ENCODE assay signal across 20 cellular contexts in the genomic region with DNA sequence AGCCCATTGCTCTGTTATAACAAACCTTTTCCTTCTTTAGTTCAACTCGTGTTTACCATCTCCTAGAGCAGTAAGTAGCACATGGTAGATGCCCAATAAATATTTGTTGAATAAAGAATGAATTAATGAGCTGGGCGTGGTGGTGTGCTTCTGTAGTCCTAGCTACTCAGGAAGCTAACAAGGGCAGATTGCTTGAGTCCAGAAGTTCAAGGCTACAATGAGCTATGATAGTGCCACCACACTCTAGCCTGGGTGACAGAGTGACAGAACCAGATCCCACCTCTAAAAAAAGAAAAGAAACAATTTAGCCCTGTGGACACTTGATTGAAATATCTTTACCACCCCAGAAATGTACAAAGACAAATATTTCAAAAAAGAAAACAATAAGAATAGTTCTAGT. TPM values are rescaled to one million over a fixed set of nuclear protein-coding genes. Genes with fewer than 3 reads are reported as not detected.
DNase-seq lines count a peak whose midpoint lies in the region; ATAC-seq, FAIRE-seq and TF ChIP-seq lines count a peak whose summit lies in the region.
"Had no signal": no experiment of that assay in that cellular context is flagged by ENCODE, and none has a peak within 500 bp of the region (broad histone marks: within the 10 kb centered on the region; RNA-seq: fewer than 3 reads in every experiment).

No MANE protein-coding gene starts in this region.

- in situ Hi-C loops in HepG2 (cut with HindIII; ENCODE audit: extremely low pct_ligation_motif_present, low pct_unique_long_range_greater_than_20kb) = no loop called here

- H3K4me1 Mint-ChIP-seq in stimulated activated naive B cell treated with anti-CD40 and anti-IgM and Interleukin-4, amounts not matched to agents 10 μg/mL and 1 μg/mL and 100 μg/mL, for 72 hours = no peaks in the 10 kb centered on the region
- no peaks in the 10 kb centered on the region for H3K4me1 Mint-ChIP-seq in activated CD8-positive, alpha-beta memory T cell treated with anti-CD3 and anti-CD28 coated beads, Interleukin-2, amount 10 ng/mL, durations not matched to agents 7 days and 5 days
- H3K4me1 Mint-ChIP-seq: CD4-positive, alpha-beta memory T cell; H9 had no signal

- no peak overlapping the region for H2BK5ac ChIP-seq in mesendoderm (ENCODE audit: low read length)

- H3K9me3 Mint-ChIP-seq in stimulated activated naive B cell treated with anti-CD40 and anti-IgM and Interleukin-4, amounts not matched to agents 10 μg/mL and 1 μg/mL and 100 μg/mL, for 72 hours = no peaks in the 10 kb centered on the region
- H3K9me3 Mint-ChIP-seq in activated CD8-positive, alpha-beta memory T cell treated with anti-CD3 and anti-CD28 coated beads, Interleukin-2, amount 10 ng/mL, durations not matched to agents 7 days and 5 days (ENCODE audit: low read depth) = no peaks in the 10 kb centered on the region
- H3K9me3 Mint-ChIP-seq: CD4-positive, alpha-beta memory T cell; GM23338; H9; HFFc6 had no signal

- no peaks in the 10 kb centered on the region for H3K79me1 ChIP-seq in mesendoderm (ENCODE audit: low read length)

- no peak overlapping the region for H4K5ac ChIP-seq in mesendoderm (ENCODE audit: low read length)

- no TSS peak for BruUV-seq in HepG2 (replicated peaks; lab: Mats Ljungman, UMichigan)

- TF ChIP-seq POLR2A in HepG2 (IDR thresholded peaks at IDR 0.05; ENCODE audit: insufficient read depth in 1 of 2, low read depth in 2 of 2, low read length in 2 of 2) (no peak), right lobe of liver (IDR thresholded peaks at IDR 0.05) (no peak)

- no peaks in the 10 kb centered on the region for H4K20me1 ChIP-seq in HepG2 (ENCODE audit: insufficient read depth, low read length)

- CTCF ChIA-PET in HepG2 (lab: Yijun Ruan, JAX; ENCODE audit: low intra/inter-chr PET ratio, low total read pairs) = no interaction called here
- CTCF ChIA-PET in activated CD8-positive, alpha-beta memory T cell treated with anti-CD3 and anti-CD28 coated beads, Interleukin-2, amount 10 ng/mL, durations not matched to agents 7 days and 5 days (lab: Charles Lee) = interaction anchor here (0.7 kb wide), 1 partner anchor 59 kb away, joined by 3 read pairs; no protein-coding TSS in a partner anchor

- H3K27ac Mint-ChIP-seq in stimulated activated naive B cell treated with anti-CD40 and anti-IgM and Interleukin-4, amounts not matched to agents 10 μg/mL and 1 μg/mL and 100 μg/mL, for 72 hours = peak overlapping the region; percentile 6
- no peak overlapping the region for H3K27ac Mint-ChIP-seq in activated CD8-positive, alpha-beta memory T cell treated with anti-CD3 and anti-CD28 coated beads, Interleukin-2, amount 10 ng/mL, durations not matched to agents 7 days and 5 days
- H3K27ac Mint-ChIP-seq: CD4-positive, alpha-beta memory T cell; GM23338; H9; HFFc6 had no signal

- H2BK15ac ChIP-seq in mesendoderm (replicated peaks; ENCODE audit: low read depth) = no peak overlapping the region

- H3K36me3 ChIP-seq in HepG2 (replicated peaks in 1 of 2; ENCODE audit: control insufficient read depth in 1 of 2, insufficient read depth in 2 of 2, low read length in 2 of 2) (no peaks in the 10 kb centered on the region), right lobe of liver (no peaks in the 10 kb centered on the region), mesendoderm (ENCODE audit: control insufficient read depth, insufficient read depth, low read length) (no peaks in the 10 kb centered on the region)

- no peak overlapping the region for H2AK5ac ChIP-seq in mesendoderm (ENCODE audit: low read length)

- peaks cover 0 to 4% of the 10 kb centered on the region in 2 experiments; a peak in 1 of 5 replicates for H3K27me3 ChIP-seq in HepG2 (ENCODE audit: control insufficient read depth in 1 of 2, insufficient read depth in 2 of 2, low read length in 2 of 2)
- no peaks in the 10 kb centered on the region for H3K27me3 ChIP-seq in right lobe of liver
- no peaks in the 10 kb centered on the region for H3K27me3 ChIP-seq in mesendoderm (ENCODE audit: insufficient read depth, low read length, poor library complexity)

- H3K4me2 ChIP-seq in HepG2 (ENCODE audit: low read depth, low read length) = no peak overlapping the region
- no peak overlapping the region for H3K4me2 ChIP-seq in mesendoderm (ENCODE audit: low read length)
- H3K4me2 ChIP-seq: GM23338 had no signal

- no peak overlapping the region for H3K23ac ChIP-seq in mesendoderm (ENCODE audit: low read length)

- no peak for TF ChIP-seq EP300 in HepG2 (IDR thresholded peaks at IDR 0.05; ENCODE audit: low read depth in 2 of 2, low read length in 2 of 2)
- no peak for TF ChIP-seq EP300 in HepG2 (CRISPR knock-in tag; IDR thresholded peaks at IDR 0.05; ENCODE audit: borderline replicate concordance)

- TF ChIP-seq RAD21 in HepG2 (CRISPR knock-in tag; IDR thresholded peaks at IDR 0.05) = no peak

- no peak overlapping the region for H3K18ac ChIP-seq in mesendoderm (ENCODE audit: low read length)

- no peaks in the 10 kb centered on the region for H3K9me3 ChIP-seq in HepG2 (ENCODE audit: low read length)
- no peaks in the 10 kb centered on the region for H3K9me3 ChIP-seq in right lobe of liver

- TF ChIP-seq CTCF in HepG2 (CRISPR knock-in tag; IDR thresholded peaks at IDR 0.05) (no peak), right lobe of liver (IDR thresholded peaks at IDR 0.05) (no peak)

- DNase-seq in HepG2 (ENCODE audit: low spot score) = peak; percentile 28
- DNase-seq in right lobe of liver = no peak
- DNase-seq in OCI-M1 (lab: John Stamatoyannopoulos, UW) = peak; percentile 42
- no peak for DNase-seq in mesendoderm
- DNase-seq in stimulated activated naive B cell treated with anti-CD40 and anti-IgM and Interleukin-4, amounts not matched to agents 10 μg/mL and 1 μg/mL and 100 μg/mL, for 72 hours = no peak
- no peak for DNase-seq in NCI-H1930 (lab: John Stamatoyannopoulos, UW)
- DNase-seq in activated CD8-positive, alpha-beta memory T cell treated with anti-CD3 and anti-CD28 coated beads, Interleukin-2, amount 10 ng/mL, durations not matched to agents 7 days and 5 days = no peak
- DNase-seq in inferior parietal cortex (ENCODE audit: extremely low spot score) = no peak
- DNase-seq: C1 segment of cervical spinal cord; Calu3; CD4-positive, alpha-beta memory T cell; COR-L47; DMS53; DMS79 treated with DMSO at 0.1 percent for 48 hours; GF-D8; H9; HFFc6 had no signal

- peaks cover 7% of the 10 kb centered on the region; the same call in 1 of the 2 replicates for H3K4me1 ChIP-seq in HepG2 (ENCODE audit: insufficient read depth, low read length)
- H3K4me1 ChIP-seq in right lobe of liver = no peaks in the 10 kb centered on the region
- no peaks in the 10 kb centered on the region for H3K4me1 ChIP-seq in mesendoderm (ENCODE audit: control insufficient read depth, low read depth, low read length)

- WGBS in HepG2 (ENCODE audit: low lambda C conversion rate) = 0% methylated on average over 2 of the region's 2 CpGs
- WGBS in right lobe of liver (ENCODE audit: insufficient coverage, low coverage, low lambda C conversion rate, missing lambda C conversion rate) = 39% methylated on average over 2 of the region's 2 CpGs
- no CpG with 5 or more reads among the region's 2 CpGs for WGBS in mesendoderm (ENCODE audit: extremely low coverage, insufficient coverage, low lambda C conversion rate)

- H3K4me3 Mint-ChIP-seq in stimulated activated naive B cell treated with anti-CD40 and anti-IgM and Interleukin-4, amounts not matched to agents 10 μg/mL and 1 μg/mL and 100 μg/mL, for 72 hours = no peak overlapping the region
- no peak overlapping the region for H3K4me3 Mint-ChIP-seq in activated CD8-positive, alpha-beta memory T cell treated with anti-CD3 and anti-CD28 coated beads, Interleukin-2, amount 10 ng/mL, durations not matched to agents 7 days and 5 days
- H3K4me3 Mint-ChIP-seq: CD4-positive, alpha-beta memory T cell; GM23338; H9; HFFc6 had no signal

- H2BK120ac ChIP-seq in mesendoderm (ENCODE audit: low read depth, low read length) = peak overlapping the region; percentile 21

- no peak overlapping the region for H3K4me3 ChIP-seq in HepG2 (replicated peaks in 1 of 3; ENCODE audit: insufficient read depth in 1 of 3, low read depth in 2 of 3, low read length in 3 of 3)
- H3K4me3 ChIP-seq in right lobe of liver = no peak overlapping the region
- no peak overlapping the region for H3K4me3 ChIP-seq in mesendoderm (ENCODE audit: low read length)
- H3K4me3 ChIP-seq: GM23338 had no signal

- H3K4ac ChIP-seq in mesendoderm (ENCODE audit: low read depth, low read length) = no peak overlapping the region

- H4K8ac ChIP-seq in mesendoderm (ENCODE audit: low read depth, low read length) = no peak overlapping the region

- H3K79me2 ChIP-seq in HepG2 (ENCODE audit: insufficient read depth, low read length) (no peaks in the 10 kb centered on the region), mesendoderm (ENCODE audit: control insufficient read depth, insufficient read depth, low read length) (no peaks in the 10 kb centered on the region)

- H3K27ac ChIP-seq in HepG2 (ENCODE audit: extremely low read length, insufficient read depth, low read length) (no peak overlapping the region), right lobe of liver (no peak overlapping the region), mesendoderm (ENCODE audit: low read depth, low read length) (no peak overlapping the region)

- no peak overlapping the region for H3K56ac ChIP-seq in mesendoderm (ENCODE audit: low read length)

- POLR2A ChIA-PET in HepG2 (lab: Yijun Ruan, JAX) = no interaction called here

- ATAC-seq in HepG2 = peak; percentile 74
- no peak for ATAC-seq in right lobe of liver
- no peak for ATAC-seq in stimulated activated naive B cell treated with anti-CD40 and anti-IgM and Interleukin-4, amounts not matched to agents 10 μg/mL and 1 μg/mL and 100 μg/mL, for 72 hours (replicated peaks)
- no peak for ATAC-seq in activated CD8-positive, alpha-beta memory T cell treated with anti-CD3 and anti-CD28 coated beads, Interleukin-2, amount 10 ng/mL, durations not matched to agents 7 days and 5 days
- ATAC-seq: GM23338 had no signal

- H2AFZ ChIP-seq in HepG2 (ENCODE audit: low read length) = no peak overlapping the region
- H2AFZ ChIP-seq: GM23338 had no signal

- intact Hi-C loops in HepG2 (cut with micrococcal nuclease; ENCODE audit: unreplicated experiment) (no loop called here), right lobe of liver (cut with DNase I) (no loop called here)

- peaks cover 0 to 4% of the 10 kb centered on the region in 2 donors for H3K27me3 Mint-ChIP-seq in stimulated activated naive B cell treated with anti-CD40 and anti-IgM and Interleukin-4, amounts not matched to agents 10 μg/mL and 1 μg/mL and 100 μg/mL, for 72 hours
- peaks cover 5% of the 10 kb centered on the region for H3K27me3 Mint-ChIP-seq in activated CD8-positive, alpha-beta memory T cell treated with anti-CD3 and anti-CD28 coated beads, Interleukin-2, amount 10 ng/mL, durations not matched to agents 7 days and 5 days

- no peaks in the 10 kb centered on the region for H3K36me3 Mint-ChIP-seq in stimulated activated naive B cell treated with anti-CD40 and anti-IgM and Interleukin-4, amounts not matched to agents 10 μg/mL and 1 μg/mL and 100 μg/mL, for 72 hours
- H3K36me3 Mint-ChIP-seq in activated CD8-positive, alpha-beta memory T cell treated with anti-CD3 and anti-CD28 coated beads, Interleukin-2, amount 10 ng/mL, durations not matched to agents 7 days and 5 days = no peaks in the 10 kb centered on the region
- H3K36me3 Mint-ChIP-seq: CD4-positive, alpha-beta memory T cell had no signal

- FAIRE-seq in HepG2 (lab: Jason Lieb, UNC) = no peak
- FAIRE-seq: GM12891, GM18507 had no signal

- H3K9ac ChIP-seq in HepG2 (ENCODE audit: insufficient read depth, low read depth, low read length) (no peak overlapping the region), mesendoderm (ENCODE audit: low read length) (no peak overlapping the region)

RNA-seq across cellular contexts. Expression of a gene that starts 14.6 kb away (rescaled TPM):
- total RNA-seq in HepG2 (2016; rRNA removed; fragmentation: Illumina TruSeq; extraction: Trizol) (14.5 and 20.2 TPM in 2 replicates), right lobe of liver (10 to 100 TPM; 10.9 to 22.7 (median 16.8) TPM)
- total RNA-seq in HepG2 (2016; cell fraction: cytosol; rRNA removed; fragmentation: Illumina TruSeq; extraction: Trizol; ENCODE audit: low read depth) = 2.9 and 4.1 TPM in 2 replicates
- 15.9 and 21.2 TPM in 2 replicates for total RNA-seq in HepG2 (2016; cell fraction: insoluble cytoplasmic fraction; rRNA removed; fragmentation: Illumina TruSeq; extraction: Trizol)
- total RNA-seq in HepG2 (2016; cell fraction: membrane; rRNA removed; fragmentation: Illumina TruSeq; extraction: Trizol) = 11.0 and 12.0 TPM in 2 replicates
- total RNA-seq in HepG2 (2016; cell fraction: nucleus; rRNA removed; fragmentation: Illumina TruSeq; extraction: Trizol) = 26.2 and 31.9 TPM in 2 replicates
- polyA plus RNA-seq in HepG2 (2011; rRNA removed) = 65.9 and 79.1 TPM in 2 replicates
- polyA plus RNA-seq in HepG2 (2011; cell fraction: cytosol; rRNA removed) = 32.9 and 50.9 TPM in 2 replicates
- 21.8 and 24.3 TPM in 2 replicates for polyA plus RNA-seq in HepG2 (2011; cell fraction: nucleus; rRNA removed)
- polyA plus RNA-seq in HepG2 (2012) = 45.1 and 59.9 TPM in 2 replicates
- 2.9 TPM in 2 replicates for polyA plus RNA-seq in HepG2 (2016; cell fraction: cytosol; fragmentation: Illumina TruSeq; extraction: Trizol; ENCODE audit: low read depth)
- 13.7 and 15.8 TPM in 2 replicates for polyA plus RNA-seq in HepG2 (2016; cell fraction: insoluble cytoplasmic fraction; fragmentation: Illumina TruSeq; extraction: Trizol; ENCODE audit: low read depth)
- 7.8 and 9.1 TPM in 2 replicates for polyA plus RNA-seq in HepG2 (2016; cell fraction: membrane; fragmentation: Illumina TruSeq; extraction: Trizol; ENCODE audit: low read depth)
- polyA plus RNA-seq in HepG2 (2016; cell fraction: nucleus; fragmentation: Illumina TruSeq; extraction: Trizol; ENCODE audit: insufficient read depth, low read depth) = 28.2 and 31.3 TPM in 2 replicates
- polyA minus RNA-seq in HepG2 (2011; rRNA and poly(A)+ RNA removed; ENCODE audit: low replicate concordance) = 90.8 and 98.2 TPM in 2 replicates
- 38.8 and 52.7 TPM in 2 replicates for polyA minus RNA-seq in HepG2 (2011; cell fraction: cytosol; rRNA and poly(A)+ RNA removed)
- 80.4 and 84.7 TPM in 2 replicates for polyA minus RNA-seq in HepG2 (2011; cell fraction: nucleus; rRNA and poly(A)+ RNA removed)
- 23.6 TPM for polyA plus RNA-seq in mesendoderm (2013, experiment 1 of 2)
- 26.8 TPM for polyA plus RNA-seq in mesendoderm (2013, experiment 2 of 2)
- total RNA-seq in activated CD8-positive, alpha-beta memory T cell treated with anti-CD3 and anti-CD28 coated beads, Interleukin-2, amount 10 ng/mL, durations not matched to agents 7 days and 5 days = 10 to 100 TPM; 29.7 to 31.5 TPM

Comparison
In these comparisons a context has a peak if more than half of its experiments do, and no peak if none do; other contexts are left out.
1. DNase-seq: peak in HepG2 (single experiment) and OCI-M1 (single experiment); none in right lobe of liver (0 of 3), mesendoderm (single experiment), stimulated activated naive B cell treated with anti-CD40 and anti-IgM and Interleukin-4, amounts not matched to agents 10 μg/mL and 1 μg/mL and 100 μg/mL, for 72 hours (single experiment), NCI-H1930 (0 of 2), activated CD8-positive, alpha-beta memory T cell treated with anti-CD3 and anti-CD28 coated beads, Interleukin-2, amount 10 ng/mL, durations not matched to agents 7 days and 5 days (single experiment) and inferior parietal cortex (single experiment).